15 cellular contexts compared by ENCODE assay signal in genomic region chr12:55820679-55821078, GRCh38. TPM values are rescaled to one million over a fixed set of nuclear protein-coding genes. Genes with fewer than 3 reads are reported as not detected.
DNase-seq lines count a peak whose midpoint lies in the region; ATAC-seq, FAIRE-seq and TF ChIP-seq lines count a peak whose summit lies in the region.
"Had no signal": no experiment of that assay in that cellular context is flagged by ENCODE, and none has a peak within 500 bp of the region (broad histone marks: within the 10 kb centered on the region; RNA-seq: fewer than 3 reads in every experiment).

No MANE protein-coding gene starts in this region.

- H3K4me1 ChIP-seq in K562 (replicated peaks in 1 of 2; ENCODE audit: control insufficient read depth in 2 of 2, insufficient read depth in 2 of 2, low read length in 2 of 2) = peaks cover 3 to 6% of the 10 kb centered on the region in 2 experiments; a peak in 3 of 5 replicates

- H3K27ac ChIP-seq in K562 (ENCODE audit: extremely low read depth, low read depth, low read length) = no peak overlapping the region
- H3K27ac ChIP-seq: thyroid gland had no signal

- H3K36me3 Mint-ChIP-seq in nephron (ENCODE audit: low read depth) = peaks cover 42% of the 10 kb centered on the region
- H3K36me3 Mint-ChIP-seq: IgD-negative memory B cell had no signal

- H3K9me3 Mint-ChIP-seq in nephron = no peaks in the 10 kb centered on the region
- H3K9me3 Mint-ChIP-seq: IgD-negative memory B cell, immature natural killer cell had no signal

- no peak for ATAC-seq in K562

- CTCF ChIA-PET in K562 (lab: Yijun Ruan, JAX; ENCODE audit: low intra/inter-chr PET ratio) = interaction anchor here (0.6 kb wide), 1 partner anchor 18 kb away, joined by 3 read pairs; no protein-coding TSS in a partner anchor

- no peak for TF ChIP-seq POLR2A in K562 (conservative IDR thresholded peaks at IDR 0.05)

- no peak for FAIRE-seq in K562 (lab: Jason Lieb, UNC)
- FAIRE-seq: A204.1 had no signal

- intact Hi-C loops in K562 (cut with micrococcal nuclease) = no loop called here

- H4K20me1 ChIP-seq in K562 (replicated peaks; ENCODE audit: control insufficient read depth, insufficient read depth, low read length) = 0 out of 2 replicates have a peak, but pooled peaks cover 3% of the 10 kb centered on the region

- TF ChIP-seq RAD21 in K562 (CRISPR knock-in tag; conservative IDR thresholded peaks at IDR 0.05 in 1 of 2, IDR thresholded peaks at IDR 0.05 in 1 of 2) = peak; percentile 14 to 46; a peak in 2 of 4 replicates

- peak overlapping the region; percentile 15 to 37 (median 27) for H3K4me3 Mint-ChIP-seq in nephron

- TF ChIP-seq CTCF in LNCAP (IDR thresholded peaks at IDR 0.05) (peak; percentile 14; the same call in 1 of the 2 replicates), K562 (IDR thresholded peaks at IDR 0.05 in 2 of 3, conservative IDR thresholded peaks at IDR 0.05 in 1 of 3; ENCODE audit: insufficient read depth in 2 of 3, low read depth in 1 of 3, low read length in 3 of 3) (peak; percentile 34 to 58 (median 47); a peak in 5 of 6 replicates), nephron (IDR thresholded peaks at IDR 0.05; ENCODE audit: unreplicated experiment in 3 of 3) (peak in 1 of 3 experiments; percentile 15)

- H3K36me3 ChIP-seq in K562 (ENCODE audit: control insufficient read depth, insufficient read depth, low read length) = peaks cover 63% of the 10 kb centered on the region

- DNase-seq in DMS53 (lab: John Stamatoyannopoulos, UW) = peak; percentile 27
- DNase-seq in DMS53 treated with DMSO at 0.1 percent for 48 hours (lab: John Stamatoyannopoulos, UW; ENCODE audit: unreplicated experiment) = no peak
- peak in 3 of 4 experiments; percentile 27 to 37 (median 27) for DNase-seq in K562 (ENCODE audit: extremely low read depth in 1 of 4, low spot score in 3 of 4)
- no peak for DNase-seq in T-helper 2 cell
- DNase-seq in OCI-M2 (lab: John Stamatoyannopoulos, UW; ENCODE audit: unreplicated experiment) = no peak
- no peak for DNase-seq in activated CD4-positive, alpha-beta T cell treated with anti-CD3 and anti-CD28 coated beads for 48 hours
- DNase-seq: immature natural killer cell, occipital lobe, T1000, thyroid gland had no signal

- H3K4me3 ChIP-seq in K562 = no peak overlapping the region
- H3K4me3 ChIP-seq: thyroid gland had no signal

- no TSS peak for BruUV-seq in K562 (replicated peaks; lab: Mats Ljungman, UMichigan)

- peaks cover 59% of the 10 kb centered on the region for H3K79me2 ChIP-seq in K562 (ENCODE audit: control insufficient read depth, insufficient read depth, low read length)

- no peaks in the 10 kb centered on the region for H3K27me3 Mint-ChIP-seq in nephron (ENCODE audit: low read depth)
- H3K27me3 Mint-ChIP-seq: IgD-negative memory B cell had no signal

- 100% methylated on average over 1 of the region's 1 CpG for WGBS in K562 (ENCODE audit: insufficient coverage, low coverage, missing lambda C conversion rate)

- no peak for TF ChIP-seq EP300 in K562 (IDR thresholded peaks at IDR 0.05; ENCODE audit: low read length)

- no peaks in the 10 kb centered on the region for H3K27me3 ChIP-seq in K562 (ENCODE audit: control insufficient read depth in 2 of 2, insufficient read depth in 2 of 2, low read length in 2 of 2)
- H3K27me3 ChIP-seq: thyroid gland had no signal

- no peak overlapping the region for H3K4me2 ChIP-seq in K562 (ENCODE audit: insufficient read depth, low read length)

- H3K4me1 Mint-ChIP-seq in nephron = peaks cover 20% of the 10 kb centered on the region

- in situ Hi-C loops in K562 (cut with MboI) = no loop called here

- no peak overlapping the region for H2AFZ ChIP-seq in K562 (ENCODE audit: low read depth, low read length)

- no peak overlapping the region; a peak in 1 of 4 replicates for H3K9ac ChIP-seq in K562 (ENCODE audit: insufficient read depth in 1 of 2, low read depth in 2 of 2, low read length in 2 of 2)

- H3K27ac Mint-ChIP-seq in nephron = no peak overlapping the region
- H3K27ac Mint-ChIP-seq: IgD-negative memory B cell had no signal

- no peaks in the 10 kb centered on the region for H3K9me3 ChIP-seq in K562 (replicated peaks; ENCODE audit: control insufficient read depth, insufficient read depth, low read depth, low read length)
- H3K9me3 ChIP-seq: thyroid gland had no signal

- H3K9me1 ChIP-seq in K562 (ENCODE audit: control insufficient read depth, insufficient read depth, low read length) = no peaks in the 10 kb centered on the region

- POLR2A ChIA-PET in K562 (lab: Yijun Ruan, JAX) = interaction anchor here (0.6 to 5.5 kb wide), 6 partner anchors 12 to 192 kb away, joined by 3 to 64 read pairs (median 4); partner anchors contain the start of genes DNAJC14, PYM1 and RAB5B

RNA-seq across cellular contexts. Expression of gene ORMDL2, which starts 2.8 kb away (rescaled TPM):
- 43.2 and 59.0 TPM in 2 replicates for total RNA-seq in K562 (2011; cell fraction: chromatin; rRNA removed; ENCODE audit: low replicate concordance)
- total RNA-seq in K562 (2011; cell fraction: nucleolus; rRNA removed) = 52.1 and 60.7 TPM in 2 replicates
- total RNA-seq in K562 (2011; cell fraction: nucleoplasm; rRNA removed) = 62.7 and 65.0 TPM in 2 replicates
- 9.9 and 13.6 TPM in 2 replicates for total RNA-seq in K562 (2014; rRNA removed)
- 41.8 and 42.9 TPM in 2 replicates for total RNA-seq in K562 (2014; rRNA removed; fragmentation: Illumina TruSeq; extraction: Trizol)
- 21.6 and 23.3 TPM in 2 replicates for total RNA-seq in K562 (2015; rRNA removed; fragmentation: Illumina TruSeq; extraction: Trizol)
- 32.7 and 34.3 TPM in 2 replicates for total RNA-seq in K562 (2021)
- 23.3 and 34.4 TPM in 2 replicates for polyA plus RNA-seq in K562 (2011; rRNA removed)
- 33.2 and 42.6 TPM in 2 replicates for polyA plus RNA-seq in K562 (2011; cell fraction: cytosol; rRNA removed)
- 20.9 and 22.1 TPM in 2 replicates for polyA plus RNA-seq in K562 (2011; cell fraction: nucleus; rRNA removed)
- polyA plus RNA-seq in K562 (2012) = 37.0 and 51.4 TPM in 2 replicates
- 35.7 and 45.2 TPM in 2 replicates for polyA plus RNA-seq in K562 (2014; fragmentation: Illumina TruSeq; extraction: Trizol)
- 100 to 1,000 TPM in 1 of 2 experiments, 10 to 100 TPM in 1; 98.0 to 113 TPM for polyA plus RNA-seq in K562 (2014; fragmentation: Nextera tagmentation; extraction: Ambion mirVana)
- 21.7 and 27.0 TPM in 2 replicates for polyA plus RNA-seq in K562 (2014; rRNA removed)
- 36.5 and 42.4 TPM in 2 replicates for polyA minus RNA-seq in K562 (2011; rRNA and poly(A)+ RNA removed)
- 10.3 and 21.0 TPM in 2 replicates for polyA minus RNA-seq in K562 (2011; cell fraction: cytosol; rRNA and poly(A)+ RNA removed)
- 15.8 and 25.9 TPM in 2 replicates for polyA minus RNA-seq in K562 (2011; cell fraction: nucleus; rRNA and poly(A)+ RNA removed)

RNA-seq across cellular contexts. Expression of gene SARNP, which starts 3.2 kb away (rescaled TPM):
- total RNA-seq in K562 (2011; cell fraction: chromatin; rRNA removed; ENCODE audit: low replicate concordance) = 60.9 and 133 TPM in 2 replicates
- total RNA-seq in K562 (2011; cell fraction: nucleolus; rRNA removed) = 37.2 and 42.0 TPM in 2 replicates
- total RNA-seq in K562 (2011; cell fraction: nucleoplasm; rRNA removed) = 64.7 and 91.5 TPM in 2 replicates
- 111 and 202 TPM in 2 replicates for total RNA-seq in K562 (2014; rRNA removed)
- total RNA-seq in K562 (2014; rRNA removed; fragmentation: Illumina TruSeq; extraction: Trizol) = 174 and 193 TPM in 2 replicates
- total RNA-seq in K562 (2015; rRNA removed; fragmentation: Illumina TruSeq; extraction: Trizol) = 147 and 154 TPM in 2 replicates
- 70.1 and 77.8 TPM in 2 replicates for total RNA-seq in K562 (2021)
- 156 and 174 TPM in 2 replicates for polyA plus RNA-seq in K562 (2011; rRNA removed)
- 43.4 and 112 TPM in 2 replicates for polyA plus RNA-seq in K562 (2011; cell fraction: cytosol; rRNA removed)
- 37.7 and 65.4 TPM in 2 replicates for polyA plus RNA-seq in K562 (2011; cell fraction: nucleus; rRNA removed)
- polyA plus RNA-seq in K562 (2012) = 99.8 and 146 TPM in 2 replicates
- polyA plus RNA-seq in K562 (2014; fragmentation: Illumina TruSeq; extraction: Trizol) = 198 and 206 TPM in 2 replicates
- polyA plus RNA-seq in K562 (2014; fragmentation: Nextera tagmentation; extraction: Ambion mirVana) = 100 to 1,000 TPM; 342 to 400 TPM
- polyA plus RNA-seq in K562 (2014; rRNA removed) = 212 and 228 TPM in 2 replicates
- 80.6 and 102 TPM in 2 replicates for polyA minus RNA-seq in K562 (2011; rRNA and poly(A)+ RNA removed)
- 16.2 and 17.3 TPM in 2 replicates for polyA minus RNA-seq in K562 (2011; cell fraction: cytosol; rRNA and poly(A)+ RNA removed)
- 18.3 and 38.1 TPM in 2 replicates for polyA minus RNA-seq in K562 (2011; cell fraction: nucleus; rRNA and poly(A)+ RNA removed)

RNA-seq across cellular contexts. Expression of gene DNAJC14, which starts 8.7 kb away (rescaled TPM):
- 19.9 and 22.5 TPM in 2 replicates for total RNA-seq in K562 (2011; cell fraction: chromatin; rRNA removed; ENCODE audit: low replicate concordance)
- 14.2 and 16.4 TPM in 2 replicates for total RNA-seq in K562 (2011; cell fraction: nucleolus; rRNA removed)
- total RNA-seq in K562 (2011; cell fraction: nucleoplasm; rRNA removed) = 25.2 and 34.0 TPM in 2 replicates
- total RNA-seq in K562 (2014; rRNA removed) = 29.8 and 38.0 TPM in 2 replicates
- total RNA-seq in K562 (2014; rRNA removed; fragmentation: Illumina TruSeq; extraction: Trizol) = 28.8 and 33.2 TPM in 2 replicates
- 37.3 and 40.9 TPM in 2 replicates for total RNA-seq in K562 (2015; rRNA removed; fragmentation: Illumina TruSeq; extraction: Trizol)
- 29.6 and 32.0 TPM in 2 replicates for total RNA-seq in K562 (2021)
- 7.3 and 10.4 TPM in 2 replicates for polyA plus RNA-seq in K562 (2011; rRNA removed)
- 12.9 and 15.5 TPM in 2 replicates for polyA plus RNA-seq in K562 (2011; cell fraction: cytosol; rRNA removed)
- polyA plus RNA-seq in K562 (2011; cell fraction: nucleus; rRNA removed) = 6.4 and 10.4 TPM in 2 replicates
- 21.6 and 26.6 TPM in 2 replicates for polyA plus RNA-seq in K562 (2012)
- polyA plus RNA-seq in K562 (2014; fragmentation: Illumina TruSeq; extraction: Trizol) = 34.2 and 41.3 TPM in 2 replicates
- 10 to 100 TPM in 1 of 2 experiments, 1 to 10 TPM in 1; 5.5 to 18.9 TPM for polyA plus RNA-seq in K562 (2014; fragmentation: Nextera tagmentation; extraction: Ambion mirVana)
- polyA plus RNA-seq in K562 (2014; rRNA removed) = 19.2 and 20.4 TPM in 2 replicates
- polyA minus RNA-seq in K562 (2011; rRNA and poly(A)+ RNA removed) = 9.0 and 9.7 TPM in 2 replicates
- 7.9 and 11.9 TPM in 2 replicates for polyA minus RNA-seq in K562 (2011; cell fraction: cytosol; rRNA and poly(A)+ RNA removed)
- 4.4 and 7.0 TPM in 2 replicates for polyA minus RNA-seq in K562 (2011; cell fraction: nucleus; rRNA and poly(A)+ RNA removed)

RNA-seq across cellular contexts. Expression of gene MMP19, which starts 22.1 kb away (rescaled TPM):
- total RNA-seq in K562 (2011; cell fraction: chromatin; rRNA removed; ENCODE audit: low replicate concordance) = 4.1 and 10.5 TPM in 2 replicates
- total RNA-seq in K562 (2011; cell fraction: nucleolus; rRNA removed) = 3.6 and 6.3 TPM in 2 replicates
- total RNA-seq in K562 (2011; cell fraction: nucleoplasm; rRNA removed) = 4.3 and 6.6 TPM in 2 replicates
- 0.29 and 0.59 TPM in 2 replicates for total RNA-seq in K562 (2014; rRNA removed)
- 0.35 and 0.87 TPM in 2 replicates for total RNA-seq in K562 (2014; rRNA removed; fragmentation: Illumina TruSeq; extraction: Trizol)
- total RNA-seq in K562 (2015; rRNA removed; fragmentation: Illumina TruSeq; extraction: Trizol) = 0.14 and 0.30 TPM in 2 replicates
- total RNA-seq in K562 (2021) = 1.1 and 1.3 TPM in 2 replicates
- 1.3 and 1.6 TPM in 2 replicates for polyA plus RNA-seq in K562 (2011; rRNA removed)
- 1.3 TPM in 2 replicates for polyA plus RNA-seq in K562 (2011; cell fraction: cytosol; rRNA removed)
- 4.6 and 8.1 TPM in 2 replicates for polyA plus RNA-seq in K562 (2011; cell fraction: nucleus; rRNA removed)
- polyA plus RNA-seq in K562 (2012) = 1.3 and 4.0 TPM in 2 replicates
- polyA plus RNA-seq in K562 (2014; fragmentation: Illumina TruSeq; extraction: Trizol) = 0.89 and 1.00 TPM in 2 replicates
- polyA plus RNA-seq in K562 (2014; fragmentation: Nextera tagmentation; extraction: Ambion mirVana) = under 1 TPM; 0.25 to 0.56 TPM
- polyA plus RNA-seq in K562 (2014; rRNA removed) = 0.47 and 0.66 TPM in 2 replicates
- 0.33 and 0.67 TPM in 2 replicates for polyA minus RNA-seq in K562 (2011; rRNA and poly(A)+ RNA removed)
- 0.57 TPM in 1 of 2 replicates, not detected in the other for polyA minus RNA-seq in K562 (2011; cell fraction: cytosol; rRNA and poly(A)+ RNA removed)
- polyA minus RNA-seq in K562 (2011; cell fraction: nucleus; rRNA and poly(A)+ RNA removed) = 1.4 and 1.8 TPM in 2 replicates
- total RNA-seq: NCI-H460, occipital lobe had no signal
- polyA plus RNA-seq: IgD-negative memory B cell had no signal

Comparison
In these comparisons a context has a peak if more than half of its experiments do, and no peak if none do; other contexts are left out.
1. DNase-seq: peak in DMS53 (single experiment) and K562 (3 of 4); none in DMS53 treated with DMSO at 0.1 percent for 48 hours (single experiment), T-helper 2 cell (0 of 5), OCI-M2 (single experiment) and activated CD4-positive, alpha-beta T cell treated with anti-CD3 and anti-CD28 coated beads for 48 hours (single experiment).